ENCODE assay signal across 8 cellular contexts in genomic region chr5:17118631-17119030, GRCh38.
DNase-seq lines count a peak whose midpoint lies in the region; ATAC-seq and TF ChIP-seq lines count a peak whose summit lies in the region.

No MANE protein-coding gene starts in this region.

- in situ Hi-C loops in astrocyte of the cerebellum (cut with HindIII; ENCODE audit: low sequenced_read_pairs) = no loop called here

- no peak for TF ChIP-seq CTCF in astrocyte of the cerebellum (IDR thresholded peaks at IDR 0.05; ENCODE audit: low read depth, low read length, missing control alignments)

- DNase-seq in stimulated activated CD4-positive, alpha-beta T cell treated with anti-CD3 and anti-CD28 coated beads, Interleukin-1b, Interleukin-23, amount 100 ng/mL, for 48 hours = peak; percentile 11
- no peak for DNase-seq in stimulated activated CD4-positive, alpha-beta T cell treated with anti-CD3 and anti-CD28 coated beads, Interleukin-4, amount 100 ng/mL, for 24 hours
- peak; percentile 81 for DNase-seq in KG1 (lab: John Stamatoyannopoulos, UW)
- peak; percentile 40 for DNase-seq in astrocyte of the cerebellum (ENCODE audit: low read depth)
- peak; percentile 88 for DNase-seq in kidney tubule cell (ENCODE audit: low spot score)
- DNase-seq in superior temporal gyrus (ENCODE audit: extremely low spot score) = peak; percentile 40
- no peak for DNase-seq in NCI-H82 treated with DMSO at 0.1 percent for 48 hours (lab: John Stamatoyannopoulos, UW; ENCODE audit: unreplicated experiment)

- H3K4me3 ChIP-seq in astrocyte of the cerebellum (ENCODE audit: low read depth, low read length) = no peak overlapping the region

- ATAC-seq in GM19351 (IDR thresholded peaks at IDR 0.05; ENCODE audit: unreplicated experiment) = no peak

Comparison
In these comparisons a context has a peak if more than half of its experiments do, and no peak if none do; other contexts are left out.
1. DNase-seq: peak in stimulated activated CD4-positive, alpha-beta T cell treated with anti-CD3 and anti-CD28 coated beads, Interleukin-1b, Interleukin-23, amount 100 ng/mL, for 48 hours (single experiment), KG1 (single experiment), astrocyte of the cerebellum (single experiment), kidney tubule cell (single experiment) and superior temporal gyrus (single experiment); none in stimulated activated CD4-positive, alpha-beta T cell treated with anti-CD3 and anti-CD28 coated beads, Interleukin-4, amount 100 ng/mL, for 24 hours (single experiment) and NCI-H82 treated with DMSO at 0.1 percent for 48 hours (single experiment).